1 cellular context compared by ENCODE assay signal in genomic region chr12:113587720-113588119, GRCh38.
TF ChIP-seq lines count a peak whose summit lies in the region.

No MANE protein-coding gene starts in this region.

TF ChIP-seq in WTC11, 78 proteins besides CTCF, POLR2A, EP300 and RAD21 (continued from another document):
- TF ChIP-seq, protein P1, sequence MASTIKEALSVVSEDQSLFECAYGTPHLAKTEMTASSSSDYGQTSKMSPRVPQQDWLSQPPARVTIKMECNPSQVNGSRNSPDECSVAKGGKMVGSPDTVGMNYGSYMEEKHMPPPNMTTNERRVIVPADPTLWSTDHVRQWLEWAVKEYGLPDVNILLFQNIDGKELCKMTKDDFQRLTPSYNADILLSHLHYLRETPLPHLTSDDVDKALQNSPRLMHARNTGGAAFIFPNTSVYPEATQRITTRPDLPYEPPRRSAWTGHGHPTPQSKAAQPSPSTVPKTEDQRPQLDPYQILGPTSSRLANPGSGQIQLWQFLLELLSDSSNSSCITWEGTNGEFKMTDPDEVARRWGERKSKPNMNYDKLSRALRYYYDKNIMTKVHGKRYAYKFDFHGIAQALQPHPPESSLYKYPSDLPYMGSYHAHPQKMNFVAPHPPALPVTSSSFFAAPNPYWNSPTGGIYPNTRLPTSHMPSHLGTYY (CRISPR knock-in tag; IDR thresholded peaks at IDR 0.05), result no peak
- TF ChIP-seq CREM (CRISPR knock-in tag; IDR thresholded peaks at IDR 0.05) (no peak), ZNF423 (CRISPR knock-in tag; IDR thresholded peaks at IDR 0.05) (peak; percentile 100), USF1 (CRISPR knock-in tag; IDR thresholded peaks at IDR 0.05) (0 out of 2 replicates have a peak, but pooled peaks have one; percentile 22), ELF4 (CRISPR knock-in tag; IDR thresholded peaks at IDR 0.05; ENCODE audit: low read depth) (no peak), ZNF416 (CRISPR knock-in tag; IDR thresholded peaks at IDR 0.05) (no peak), ZNF317 (CRISPR knock-in tag; IDR thresholded peaks at IDR 0.05; ENCODE audit: borderline replicate concordance, low read depth) (no peak), SP1 (CRISPR knock-in tag; conservative IDR thresholded peaks at IDR 0.05) (peak; percentile 66; the same call in 1 of the 2 replicates), ZNF219 (CRISPR knock-in tag; IDR thresholded peaks at IDR 0.05; ENCODE audit: borderline replicate concordance) (no peak), JUN (CRISPR knock-in tag; IDR thresholded peaks at IDR 0.05) (peak; percentile 78; the same call in 1 of the 2 replicates), GRHL2 (CRISPR knock-in tag; IDR thresholded peaks at IDR 0.05; ENCODE audit: insufficient replicate concordance, severe bottlenecking) (no peak), ZNF671 (CRISPR knock-in tag; IDR thresholded peaks at IDR 0.05) (no peak), IRF2 (CRISPR knock-in tag; IDR thresholded peaks at IDR 0.05; ENCODE audit: borderline replicate concordance, low read depth) (no peak), ZNF512 (CRISPR knock-in tag; IDR thresholded peaks at IDR 0.05; ENCODE audit: borderline replicate concordance) (no peak), ETV6 (CRISPR knock-in tag; IDR thresholded peaks at IDR 0.05) (peak; percentile 95), RELA (CRISPR knock-in tag; IDR thresholded peaks at IDR 0.05; ENCODE audit: borderline replicate concordance) (no peak), FOXJ3 (CRISPR knock-in tag; IDR thresholded peaks at IDR 0.05; ENCODE audit: borderline replicate concordance) (0 out of 2 replicates have a peak, but pooled peaks have one; percentile 38), ZNF138 (CRISPR knock-in tag; conservative IDR thresholded peaks at IDR 0.05) (no peak), ZNF263 (CRISPR knock-in tag; IDR thresholded peaks at IDR 0.05; ENCODE audit: low read depth) (peak; percentile 75; the same call in 1 of the 2 replicates), TEAD1 (CRISPR knock-in tag; IDR thresholded peaks at IDR 0.05) (peak; percentile 97), ESRRA (CRISPR knock-in tag; IDR thresholded peaks at IDR 0.05; ENCODE audit: borderline replicate concordance) (no peak)
- TF ChIP-seq, protein P2, sequence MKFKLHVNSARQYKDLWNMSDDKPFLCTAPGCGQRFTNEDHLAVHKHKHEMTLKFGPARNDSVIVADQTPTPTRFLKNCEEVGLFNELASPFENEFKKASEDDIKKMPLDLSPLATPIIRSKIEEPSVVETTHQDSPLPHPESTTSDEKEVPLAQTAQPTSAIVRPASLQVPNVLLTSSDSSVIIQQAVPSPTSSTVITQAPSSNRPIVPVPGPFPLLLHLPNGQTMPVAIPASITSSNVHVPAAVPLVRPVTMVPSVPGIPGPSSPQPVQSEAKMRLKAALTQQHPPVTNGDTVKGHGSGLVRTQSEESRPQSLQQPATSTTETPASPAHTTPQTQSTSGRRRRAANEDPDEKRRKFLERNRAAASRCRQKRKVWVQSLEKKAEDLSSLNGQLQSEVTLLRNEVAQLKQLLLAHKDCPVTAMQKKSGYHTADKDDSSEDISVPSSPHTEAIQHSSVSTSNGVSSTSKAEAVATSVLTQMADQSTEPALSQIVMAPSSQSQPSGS (CRISPR knock-in tag; IDR thresholded peaks at IDR 0.05; ENCODE audit: borderline replicate concordance, low read depth), result no peak
- TF ChIP-seq, protein P3, sequence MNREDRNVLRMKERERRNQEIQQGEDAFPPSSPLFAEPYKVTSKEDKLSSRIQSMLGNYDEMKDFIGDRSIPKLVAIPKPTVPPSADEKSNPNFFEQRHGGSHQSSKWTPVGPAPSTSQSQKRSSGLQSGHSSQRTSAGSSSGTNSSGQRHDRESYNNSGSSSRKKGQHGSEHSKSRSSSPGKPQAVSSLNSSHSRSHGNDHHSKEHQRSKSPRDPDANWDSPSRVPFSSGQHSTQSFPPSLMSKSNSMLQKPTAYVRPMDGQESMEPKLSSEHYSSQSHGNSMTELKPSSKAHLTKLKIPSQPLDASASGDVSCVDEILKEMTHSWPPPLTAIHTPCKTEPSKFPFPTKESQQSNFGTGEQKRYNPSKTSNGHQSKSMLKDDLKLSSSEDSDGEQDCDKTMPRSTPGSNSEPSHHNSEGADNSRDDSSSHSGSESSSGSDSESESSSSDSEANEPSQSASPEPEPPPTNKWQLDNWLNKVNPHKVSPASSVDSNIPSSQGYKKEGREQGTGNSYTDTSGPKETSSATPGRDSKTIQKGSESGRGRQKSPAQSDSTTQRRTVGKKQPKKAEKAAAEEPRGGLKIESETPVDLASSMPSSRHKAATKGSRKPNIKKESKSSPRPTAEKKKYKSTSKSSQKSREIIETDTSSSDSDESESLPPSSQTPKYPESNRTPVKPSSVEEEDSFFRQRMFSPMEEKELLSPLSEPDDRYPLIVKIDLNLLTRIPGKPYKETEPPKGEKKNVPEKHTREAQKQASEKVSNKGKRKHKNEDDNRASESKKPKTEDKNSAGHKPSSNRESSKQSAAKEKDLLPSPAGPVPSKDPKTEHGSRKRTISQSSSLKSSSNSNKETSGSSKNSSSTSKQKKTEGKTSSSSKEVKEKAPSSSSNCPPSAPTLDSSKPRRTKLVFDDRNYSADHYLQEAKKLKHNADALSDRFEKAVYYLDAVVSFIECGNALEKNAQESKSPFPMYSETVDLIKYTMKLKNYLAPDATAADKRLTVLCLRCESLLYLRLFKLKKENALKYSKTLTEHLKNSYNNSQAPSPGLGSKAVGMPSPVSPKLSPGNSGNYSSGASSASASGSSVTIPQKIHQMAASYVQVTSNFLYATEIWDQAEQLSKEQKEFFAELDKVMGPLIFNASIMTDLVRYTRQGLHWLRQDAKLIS (CRISPR knock-in tag; IDR thresholded peaks at IDR 0.05; ENCODE audit: borderline replicate concordance), result no peak
- TF ChIP-seq, protein P4, sequence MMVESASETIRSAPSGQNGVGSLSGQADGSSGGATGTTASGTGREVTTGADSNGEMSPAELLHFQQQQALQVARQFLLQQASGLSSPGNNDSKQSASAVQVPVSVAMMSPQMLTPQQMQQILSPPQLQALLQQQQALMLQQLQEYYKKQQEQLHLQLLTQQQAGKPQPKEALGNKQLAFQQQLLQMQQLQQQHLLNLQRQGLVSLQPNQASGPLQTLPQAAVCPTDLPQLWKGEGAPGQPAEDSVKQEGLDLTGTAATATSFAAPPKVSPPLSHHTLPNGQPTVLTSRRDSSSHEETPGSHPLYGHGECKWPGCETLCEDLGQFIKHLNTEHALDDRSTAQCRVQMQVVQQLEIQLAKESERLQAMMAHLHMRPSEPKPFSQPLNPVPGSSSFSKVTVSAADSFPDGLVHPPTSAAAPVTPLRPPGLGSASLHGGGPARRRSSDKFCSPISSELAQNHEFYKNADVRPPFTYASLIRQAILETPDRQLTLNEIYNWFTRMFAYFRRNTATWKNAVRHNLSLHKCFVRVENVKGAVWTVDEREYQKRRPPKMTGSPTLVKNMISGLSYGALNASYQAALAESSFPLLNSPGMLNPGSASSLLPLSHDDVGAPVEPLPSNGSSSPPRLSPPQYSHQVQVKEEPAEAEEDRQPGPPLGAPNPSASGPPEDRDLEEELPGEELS (CRISPR knock-in tag; IDR thresholded peaks at IDR 0.05), result peak; percentile 80; the same call in 1 of the 2 replicates
- TF ChIP-seq, protein P5, sequence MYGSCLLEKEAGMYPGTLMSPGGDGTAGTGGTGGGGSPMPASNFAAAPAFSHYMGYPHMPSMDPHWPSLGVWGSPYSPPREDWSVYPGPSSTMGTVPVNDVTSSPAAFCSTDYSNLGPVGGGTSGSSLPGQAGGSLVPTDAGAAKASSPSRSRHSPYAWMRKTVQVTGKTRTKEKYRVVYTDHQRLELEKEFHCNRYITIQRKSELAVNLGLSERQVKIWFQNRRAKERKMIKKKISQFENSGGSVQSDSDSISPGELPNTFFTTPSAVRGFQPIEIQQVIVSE (CRISPR knock-in tag; IDR thresholded peaks at IDR 0.05; ENCODE audit: borderline replicate concordance), result no peak
